1 cellular context compared by ENCODE assay signal in genomic region chr20:46681032-46681854, GRCh38.
TF ChIP-seq lines count a peak whose summit lies in the region.

No MANE protein-coding gene starts in this region.

TF ChIP-seq in GM12878, 131 proteins besides CTCF, POLR2A, EP300 and RAD21:
- TF ChIP-seq SMC3 (IDR thresholded peaks at IDR 0.05; ENCODE audit: borderline replicate concordance, low read length) = peak; percentile 94
- TF ChIP-seq E2F8 (IDR thresholded peaks at IDR 0.05; ENCODE audit: low read depth, partially characterized antibody) = no peak
- 0 out of 2 replicates have a peak, but pooled peaks have one; percentile 27 for TF ChIP-seq FOXK2 (IDR thresholded peaks at IDR 0.05)
- 0 out of 3 replicates have a peak, but pooled peaks have one; percentile 40 for TF ChIP-seq POU2F2 (IDR thresholded peaks at IDR 0.05; ENCODE audit: borderline replicate concordance, low read depth, low read length)
- TF ChIP-seq HDAC2 (IDR thresholded peaks at IDR 0.05) = no peak
- no peak for TF ChIP-seq SUZ12 (IDR thresholded peaks at IDR 0.05; ENCODE audit: unreplicated experiment)
- no peak for TF ChIP-seq SRF (IDR thresholded peaks at IDR 0.05; ENCODE audit: low read depth in 2 of 2, low read length in 2 of 2)
- TF ChIP-seq ZNF24 (IDR thresholded peaks at IDR 0.05) = 0 out of 2 replicates have a peak, but pooled peaks have one; percentile 6
- no peak for TF ChIP-seq RCOR1 (conservative IDR thresholded peaks at IDR 0.05; ENCODE audit: low read depth, low read length)
- TF ChIP-seq IRF5 (IDR thresholded peaks at IDR 0.05; ENCODE audit: borderline replicate concordance) = peak; percentile 54
- TF ChIP-seq FOS (IDR thresholded peaks at IDR 0.05; ENCODE audit: borderline replicate concordance, extremely low read depth, insufficient read length) = no peak
- TF ChIP-seq POLR2AphosphoS5 (IDR thresholded peaks at IDR 0.05; ENCODE audit: low read length) = no peak
- TF ChIP-seq ZNF592 (IDR thresholded peaks at IDR 0.05) = no peak
- TF ChIP-seq NBN (IDR thresholded peaks at IDR 0.05) = peak; percentile 70; the same call in 1 of the 2 replicates
- no peak for TF ChIP-seq HCFC1 (IDR thresholded peaks at IDR 0.05; ENCODE audit: low read length)
- TF ChIP-seq HDGF (IDR thresholded peaks at IDR 0.05) = peak; percentile 88
- peak; percentile 56; the same call in 1 of the 2 replicates for TF ChIP-seq YY1 (IDR thresholded peaks at IDR 0.05; ENCODE audit: low read depth, low read length)
